Comparison of ENCODE assay signal across 28 cellular contexts in the genomic region with DNA sequence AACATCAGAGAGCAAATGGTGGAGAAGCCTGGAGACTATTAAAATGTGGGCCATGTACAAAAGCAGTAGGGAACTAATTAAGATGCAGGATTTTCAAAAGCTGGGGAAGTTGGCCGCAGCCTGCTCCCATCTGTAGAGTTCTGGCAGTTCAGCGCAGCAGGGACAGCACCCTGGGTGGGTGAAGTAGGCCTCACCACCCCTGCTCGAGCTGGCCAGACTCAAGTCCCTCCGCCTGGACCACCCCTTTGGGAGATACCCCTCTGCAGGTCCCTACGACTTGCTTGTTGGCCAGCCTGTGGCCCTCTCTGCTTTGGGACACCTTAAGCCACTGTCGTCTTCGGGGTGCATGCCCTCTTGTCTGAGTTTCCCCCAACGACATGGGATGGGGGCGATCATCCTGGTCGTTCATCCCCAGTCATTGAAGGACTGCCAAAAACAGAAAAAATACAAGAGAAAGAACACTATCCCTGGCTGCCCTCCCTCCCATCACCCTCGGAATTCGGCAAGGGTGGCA.
DNase-seq lines count a peak whose midpoint lies in the region; ATAC-seq and TF ChIP-seq lines count a peak whose summit lies in the region.
"Had no signal": no experiment of that assay in that cellular context is flagged by ENCODE, and none has a peak within 500 bp of the region (broad histone marks: within the 10 kb centered on the region; RNA-seq: fewer than 3 reads in every experiment).

No MANE protein-coding gene starts in this region.

- ATAC-seq in natural killer cell treated with Interleukin-12 subunit alpha and Interleukin-12 subunit beta and Interleukin-15 and Interleukin-18, amount 100 ng/mL, for 72 hours, result no peak
- ATAC-seq: activated CD4-positive, CD25-positive, alpha-beta regulatory T cell treated with anti-CD3 and anti-CD28 coated beads, Interleukin-2, amount 50 U/mL, for 24 hours; CD8-positive, alpha-beta T cell; sciatic nerve; stimulated activated naive CD8-positive, alpha-beta T cell treated with anti-CD3 and anti-CD28 coated beads, Interleukin-15, Interleukin-2, amounts not matched to agents 100 U/mL and 50 U/mL, for 24 hours had no signal

- H3K27me3 ChIP-seq in layer of hippocampus (ENCODE audit: control insufficient read depth, insufficient read depth, low read length) (no peaks in the 10 kb centered on the region), stomach (peaks cover 0 to 8% (median 0%) of the 10 kb centered on the region in 3 donors)
- H3K27me3 ChIP-seq: heart left ventricle, SJSA1, tibial nerve had no signal

- TF ChIP-seq POLR2A in stomach (IDR thresholded peaks at IDR 0.05), result no peak

- no peak overlapping the region for H3K4me3 ChIP-seq in stomach
- H3K4me3 ChIP-seq: heart left ventricle, SJSA1, tibial nerve had no signal

- H3K4me1 Mint-ChIP-seq in brain, result peaks cover 40% of the 10 kb centered on the region
- peaks cover 9 to 14% of the 10 kb centered on the region in 2 donors for H3K4me1 Mint-ChIP-seq in natural killer cell treated with Interleukin-12 subunit alpha and Interleukin-12 subunit beta and Interleukin-15 and Interleukin-18, amount 100 ng/mL, for 72 hours (ENCODE audit: low read depth in 2 of 2)
- H3K4me1 Mint-ChIP-seq: activated naive CD4-positive, alpha-beta T cell treated with anti-CD3 and anti-CD28 coated beads, Interleukin-2, amount 10 ng/mL, durations not matched to agents 7 days and 5 days had no signal

- H3K4me3 Mint-ChIP-seq in brain, result no peak overlapping the region
- H3K4me3 Mint-ChIP-seq in natural killer cell treated with Interleukin-12 subunit alpha and Interleukin-12 subunit beta and Interleukin-15 and Interleukin-18, amount 100 ng/mL, for 72 hours, result no peak overlapping the region
- H3K4me3 Mint-ChIP-seq: activated naive CD4-positive, alpha-beta T cell treated with anti-CD3 and anti-CD28 coated beads, Interleukin-2, amount 10 ng/mL, durations not matched to agents 7 days and 5 days; CD8-positive, alpha-beta T cell; HFFc6 had no signal

- no peak for TF ChIP-seq CTCF in brain (conservative IDR thresholded peaks at IDR 0.05)
- TF ChIP-seq CTCF in stomach (IDR thresholded peaks at IDR 0.05), result no peak

- peaks cover 9% of the 10 kb centered on the region for H3K36me3 Mint-ChIP-seq in brain
- peaks cover 3% of the 10 kb centered on the region for H3K36me3 Mint-ChIP-seq in natural killer cell treated with Interleukin-12 subunit alpha and Interleukin-12 subunit beta and Interleukin-15 and Interleukin-18, amount 100 ng/mL, for 72 hours
- H3K36me3 Mint-ChIP-seq: CD8-positive, alpha-beta T cell had no signal

- TF ChIP-seq EP300 in stomach (IDR thresholded peaks at IDR 0.05), result no peak

- peaks cover under 1 to 9% (median 4%) of the 10 kb centered on the region in 5 experiments for H3K9me3 Mint-ChIP-seq in brain
- peaks cover under 1% of the 10 kb centered on the region for H3K9me3 Mint-ChIP-seq in natural killer cell treated with Interleukin-12 subunit alpha and Interleukin-12 subunit beta and Interleukin-15 and Interleukin-18, amount 100 ng/mL, for 72 hours

- no peaks in the 10 kb centered on the region for H3K9me3 ChIP-seq in stomach
- H3K9me3 ChIP-seq: SJSA1 had no signal

- peaks cover 3% of the 10 kb centered on the region for H3K27me3 Mint-ChIP-seq in brain
- H3K27me3 Mint-ChIP-seq in natural killer cell treated with Interleukin-12 subunit alpha and Interleukin-12 subunit beta and Interleukin-15 and Interleukin-18, amount 100 ng/mL, for 72 hours, result no peaks in the 10 kb centered on the region
- H3K27me3 Mint-ChIP-seq: activated naive CD4-positive, alpha-beta T cell treated with anti-CD3 and anti-CD28 coated beads, Interleukin-2, amount 10 ng/mL, durations not matched to agents 7 days and 5 days had no signal

- peak; percentile 20 for DNase-seq in NCI-H1694 treated with DMSO at 0.1 percent for 48 hours (lab: John Stamatoyannopoulos, UW)
- no peak for DNase-seq in NCI-H1694 (lab: John Stamatoyannopoulos, UW)
- peak; percentile 23 for DNase-seq in stomach
- no peak for DNase-seq in natural killer cell treated with Interleukin-12 subunit alpha and Interleukin-12 subunit beta and Interleukin-15 and Interleukin-18, amount 100 ng/mL, for 72 hours (ENCODE audit: low spot score)
- DNase-seq in H4 (ENCODE audit: low spot score), result no peak
- DNase-seq in stimulated activated CD4-positive, alpha-beta T cell treated with anti-CD3 and anti-CD28 coated beads, Interleukin-1b, Interleukin-23, amount 100 ng/mL, for 48 hours, result no peak
- DNase-seq: activated naive CD4-positive, alpha-beta T cell treated with anti-CD3 and anti-CD28 coated beads, Interleukin-2, amount 10 ng/mL, durations not matched to agents 7 days and 5 days; amniotic stem cell; central memory CD4-positive, alpha-beta T cell; DMS153; effector CD4-positive, alpha-beta T cell; HFFc6; NCI-H1417 treated with DMSO at 0.1 percent for 48 hours; NCI-H2107; NCI-H510A treated with DMSO at 0.1 percent for 48 hours; NK-92 treated with Interleukin-12 subunit alpha and Interleukin-12 subunit beta, amount 100 ng/mL, for 24 hours; stimulated activated naive CD8-positive, alpha-beta T cell treated with anti-CD3 and anti-CD28 coated beads, Interleukin-15, Interleukin-2, amounts not matched to agents 100 U/mL and 50 U/mL, for 24 hours; T-helper 1 cell had no signal

- H3K27ac Mint-ChIP-seq in brain, result peak overlapping the region; percentile 50 to 89 (median 86)
- H3K27ac Mint-ChIP-seq in natural killer cell treated with Interleukin-12 subunit alpha and Interleukin-12 subunit beta and Interleukin-15 and Interleukin-18, amount 100 ng/mL, for 72 hours, result no peak overlapping the region
- H3K27ac Mint-ChIP-seq: activated naive CD4-positive, alpha-beta T cell treated with anti-CD3 and anti-CD28 coated beads, Interleukin-2, amount 10 ng/mL, durations not matched to agents 7 days and 5 days; CD8-positive, alpha-beta T cell; HFFc6 had no signal

- WGBS in stomach, 5 donors, result 89 to 93% (median 89%) methylated on average over 12 of the region's 12 CpGs

- H3K4me1 ChIP-seq in stomach, result no peaks in the 10 kb centered on the region

- peak overlapping the region; percentile 66 for H3K27ac ChIP-seq in layer of hippocampus (ENCODE audit: low read depth, low read length)
- H3K27ac ChIP-seq in stomach, result no peak overlapping the region
- H3K27ac ChIP-seq: 22Rv1, epithelial cell of prostate, SJSA1, tibial nerve had no signal

- intact Hi-C loops in stomach (cut with DNase I; ENCODE audit: low total_unique reads), result no loop called here

- no peaks in the 10 kb centered on the region for H3K36me3 ChIP-seq in stomach
- H3K36me3 ChIP-seq: SJSA1, tibial nerve had no signal

Comparison
In these comparisons a context has a peak if more than half of its experiments do, and no peak if none do; other contexts are left out.
1. DNase-seq: peak in NCI-H1694 treated with DMSO at 0.1 percent for 48 hours (single experiment) and stomach (single experiment); none in NCI-H1694 (single experiment), natural killer cell treated with Interleukin-12 subunit alpha and Interleukin-12 subunit beta and Interleukin-15 and Interleukin-18, amount 100 ng/mL, for 72 hours (single experiment), H4 (single experiment) and stimulated activated CD4-positive, alpha-beta T cell treated with anti-CD3 and anti-CD28 coated beads, Interleukin-1b, Interleukin-23, amount 100 ng/mL, for 48 hours (single experiment).
2. H3K27ac Mint-ChIP-seq: peak in brain (5 of 5); none in natural killer cell treated with Interleukin-12 subunit alpha and Interleukin-12 subunit beta and Interleukin-15 and Interleukin-18, amount 100 ng/mL, for 72 hours (0 of 2).